In the genomic region with DNA sequence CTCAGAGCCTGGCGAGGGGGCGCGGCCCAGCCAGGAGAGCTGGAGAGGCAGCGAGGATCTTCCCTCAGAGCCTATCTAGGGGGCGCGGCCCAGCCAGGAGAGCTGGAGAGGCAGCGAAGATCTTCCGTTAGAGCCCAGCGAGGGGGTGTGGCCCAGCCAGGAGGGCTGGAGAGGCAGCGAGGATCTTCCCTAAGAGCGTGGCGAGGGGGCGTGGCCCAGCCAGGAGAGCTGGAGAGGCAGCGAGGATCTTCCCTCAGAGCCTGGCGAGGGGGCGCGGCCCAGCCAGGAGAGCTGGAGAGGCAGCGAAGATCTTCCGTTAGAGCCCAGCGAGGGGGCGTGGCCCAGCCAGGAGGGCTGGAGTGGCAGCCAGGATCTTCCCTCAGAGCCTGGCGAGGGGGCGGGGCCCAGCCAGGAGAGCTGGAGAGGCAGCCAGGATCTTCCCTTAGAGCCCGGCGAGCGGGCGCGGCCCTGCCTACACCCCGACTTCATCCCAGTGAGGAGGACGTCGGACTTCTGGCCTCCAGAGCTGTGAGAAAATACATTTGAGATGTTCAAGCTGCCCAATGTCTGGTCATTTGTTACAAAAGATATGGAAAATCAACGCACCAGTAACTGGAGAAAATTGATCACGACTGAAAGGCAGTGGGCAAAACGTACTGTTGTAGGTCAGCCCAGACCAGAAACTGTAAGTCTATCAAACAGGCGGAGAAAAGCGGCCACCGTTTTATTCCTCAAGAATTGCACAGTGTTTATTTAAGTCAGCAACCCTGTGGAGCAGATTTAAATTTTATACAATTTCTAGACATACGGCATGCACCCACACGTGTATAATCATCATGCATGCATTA, we compare ENCODE assay signal across 8 cellular contexts.
DNase-seq lines count a peak whose midpoint lies in the region; ATAC-seq and TF ChIP-seq lines count a peak whose summit lies in the region.

No MANE protein-coding gene starts in this region.

- intact Hi-C loops in Caco-2 (cut with micrococcal nuclease; ENCODE audit: unreplicated experiment) (loop anchor here (2.0 kb wide), 1 partner anchor 64 kb away; a partner anchor contains a TSS), natural killer cell (cut with micrococcal nuclease) (no loop called here)
- intact Hi-C loops in activated T-helper 2 cell treated with anti-CD3 and anti-CD28 coated beads, Interferon-gamma antibody, Interleukin-2, Interleukin-4, amounts not matched to agents 10 μg/mL and 5 μg/mL and 100 μg/mL, durations not matched to agents 14 hours and 24 hours and 36 hours (cut with micrococcal nuclease), result no loop called here

- H3K27ac Mint-ChIP-seq in Caco-2 (ENCODE audit: unreplicated experiment) (no peak overlapping the region), natural killer cell (no peak overlapping the region)
- no peak overlapping the region for H3K27ac Mint-ChIP-seq in activated T-helper 2 cell treated with anti-CD3 and anti-CD28 coated beads, Interferon-gamma antibody, Interleukin-2, Interleukin-4, amounts not matched to agents 10 μg/mL and 5 μg/mL and 100 μg/mL, durations not matched to agents 14 hours and 24 hours and 36 hours

- H3K36me3 Mint-ChIP-seq in Caco-2 (ENCODE audit: insufficient read depth, unreplicated experiment) (peaks cover 6% of the 10 kb centered on the region), natural killer cell (no peaks in the 10 kb centered on the region)
- no peaks in the 10 kb centered on the region for H3K36me3 Mint-ChIP-seq in activated T-helper 2 cell treated with anti-CD3 and anti-CD28 coated beads, Interferon-gamma antibody, Interleukin-2, Interleukin-4, amounts not matched to agents 10 μg/mL and 5 μg/mL and 100 μg/mL, durations not matched to agents 14 hours and 24 hours and 36 hours (ENCODE audit: low read depth)

- H3K4me3 Mint-ChIP-seq in Caco-2 (ENCODE audit: unreplicated experiment), result peak overlapping the region; percentile 86
- peak overlapping the region; percentile 68 for H3K4me3 Mint-ChIP-seq in activated T-helper 2 cell treated with anti-CD3 and anti-CD28 coated beads, Interferon-gamma antibody, Interleukin-2, Interleukin-4, amounts not matched to agents 10 μg/mL and 5 μg/mL and 100 μg/mL, durations not matched to agents 14 hours and 24 hours and 36 hours (ENCODE audit: low read depth)
- H3K4me3 Mint-ChIP-seq in natural killer cell, result peak overlapping the region; percentile 75

- TF ChIP-seq CTCF in Caco-2 (IDR thresholded peaks at IDR 0.05; ENCODE audit: insufficient read depth in 1 of 2, low read depth in 1 of 2, low read length in 1 of 2, severe bottlenecking in 1 of 2, unreplicated experiment in 1 of 2) (no peak), fibroblast of the aortic adventitia (IDR thresholded peaks at IDR 0.05; ENCODE audit: insufficient read depth, low read length) (no peak), natural killer cell (IDR thresholded peaks at IDR 0.05) (no peak)

- peak overlapping the region in 2 of 5 donors; percentile 52 to 54 for H3K9ac ChIP-seq in subcutaneous abdominal adipose tissue (ENCODE audit: low read length in 5 of 5)

- POLR2A ChIA-PET in Caco-2 (lab: Charles Lee), result no interaction called here

- H3K36me3 ChIP-seq in Caco-2 (ENCODE audit: control insufficient read depth, insufficient read depth, low read length) (no peaks in the 10 kb centered on the region), subcutaneous abdominal adipose tissue (ENCODE audit: control insufficient read depth in 5 of 5, insufficient read depth in 5 of 5, low read length in 5 of 5) (no peaks in the 10 kb centered on the region)

- CTCF ChIA-PET in Caco-2 (lab: Charles Lee), result interaction anchor here (0.7 to 1.1 kb wide), 2 partner anchors 36 to 64 kb away, joined by 3 read pairs; a partner anchor contains a TSS

- H3K4me1 ChIP-seq in Caco-2, result 0 out of 2 replicates have a peak, but pooled peaks cover 6% of the 10 kb centered on the region
- peaks cover 0 to 16% (median 15%) of the 10 kb centered on the region in 5 donors for H3K4me1 ChIP-seq in subcutaneous abdominal adipose tissue (ENCODE audit: control insufficient read depth in 5 of 5, insufficient read depth in 5 of 5, low read length in 5 of 5)

- peak; percentile 59 for ATAC-seq in HG03095 (IDR thresholded peaks at IDR 0.05; ENCODE audit: unreplicated experiment)
- no peak for ATAC-seq in natural killer cell
- no peak for ATAC-seq in HG03039 (IDR thresholded peaks at IDR 0.05; ENCODE audit: unreplicated experiment)

- H3K4me1 Mint-ChIP-seq in Caco-2 (ENCODE audit: low read depth, unreplicated experiment) (peaks cover 6% of the 10 kb centered on the region), natural killer cell (peaks cover 12 to 16% of the 10 kb centered on the region in 2 donors)
- peaks cover 5% of the 10 kb centered on the region for H3K4me1 Mint-ChIP-seq in activated T-helper 2 cell treated with anti-CD3 and anti-CD28 coated beads, Interferon-gamma antibody, Interleukin-2, Interleukin-4, amounts not matched to agents 10 μg/mL and 5 μg/mL and 100 μg/mL, durations not matched to agents 14 hours and 24 hours and 36 hours (ENCODE audit: low read depth)

- peaks cover 17% of the 10 kb centered on the region for H3K27me3 Mint-ChIP-seq in Caco-2 (ENCODE audit: insufficient read depth, unreplicated experiment)
- H3K27me3 Mint-ChIP-seq in activated T-helper 2 cell treated with anti-CD3 and anti-CD28 coated beads, Interferon-gamma antibody, Interleukin-2, Interleukin-4, amounts not matched to agents 10 μg/mL and 5 μg/mL and 100 μg/mL, durations not matched to agents 14 hours and 24 hours and 36 hours (ENCODE audit: low read depth), result peaks cover 45% of the 10 kb centered on the region
- peaks cover 31 to 36% of the 10 kb centered on the region in 2 donors for H3K27me3 Mint-ChIP-seq in natural killer cell (ENCODE audit: low read depth in 2 of 2)

- no peaks in the 10 kb centered on the region for H3K27me3 ChIP-seq in Caco-2 (replicated peaks; ENCODE audit: control insufficient read depth, insufficient read depth, low read length)
- peaks cover 0 to 2% (median 0%) of the 10 kb centered on the region in 5 donors for H3K27me3 ChIP-seq in subcutaneous abdominal adipose tissue (ENCODE audit: control insufficient read depth in 5 of 5, insufficient read depth in 4 of 5, low read length in 5 of 5)

- H3K9me3 ChIP-seq in Caco-2 (no peaks in the 10 kb centered on the region), subcutaneous abdominal adipose tissue (ENCODE audit: control insufficient read depth in 5 of 5, low read length in 5 of 5) (no peaks in the 10 kb centered on the region)

- H3K27ac ChIP-seq in subcutaneous abdominal adipose tissue (ENCODE audit: low read depth, low read length), result no peak overlapping the region

- DNase-seq in Caco-2, result peak; percentile 89 to 94
- DNase-seq in NCI-H510A treated with DMSO at 0.1 percent for 48 hours (lab: John Stamatoyannopoulos, UW), result peak; percentile 93
- DNase-seq in activated T-helper 2 cell treated with anti-CD3 and anti-CD28 coated beads, Interferon-gamma antibody, Interleukin-2, Interleukin-4, amounts not matched to agents 10 μg/mL and 5 μg/mL and 100 μg/mL, durations not matched to agents 14 hours and 24 hours and 36 hours (ENCODE audit: low spot score), result no peak
- peak; percentile 63 for DNase-seq in fibroblast of the aortic adventitia (ENCODE audit: low read depth)
- no peak for DNase-seq in natural killer cell

- BruUV-seq in Caco-2 (replicated peaks; lab: Mats Ljungman, UMichigan), result no TSS peak

- H3K4me3 ChIP-seq in Caco-2 (ENCODE audit: low read depth, low read length), result peak overlapping the region; percentile 31
- peak overlapping the region; percentile 66 for H3K4me3 ChIP-seq in fibroblast of the aortic adventitia (ENCODE audit: low read depth, low read length)
- H3K4me3 ChIP-seq in subcutaneous abdominal adipose tissue (ENCODE audit: low read depth in 1 of 5, low read length in 5 of 5), result peak overlapping the region; percentile 35 to 72 (median 51)

- H3K9me3 Mint-ChIP-seq in Caco-2 (ENCODE audit: unreplicated experiment), result peaks cover 5% of the 10 kb centered on the region
- H3K9me3 Mint-ChIP-seq in activated T-helper 2 cell treated with anti-CD3 and anti-CD28 coated beads, Interferon-gamma antibody, Interleukin-2, Interleukin-4, amounts not matched to agents 10 μg/mL and 5 μg/mL and 100 μg/mL, durations not matched to agents 14 hours and 24 hours and 36 hours, result no peaks in the 10 kb centered on the region
- H3K9me3 Mint-ChIP-seq in natural killer cell, result peaks cover 0 to 1% of the 10 kb centered on the region in 2 donors

Comparison
In these comparisons a context has a peak if more than half of its experiments do, and no peak if none do; other contexts are left out.
1. DNase-seq: peak in Caco-2 (2 of 2), NCI-H510A treated with DMSO at 0.1 percent for 48 hours (single experiment) and fibroblast of the aortic adventitia (single experiment); none in activated T-helper 2 cell treated with anti-CD3 and anti-CD28 coated beads, Interferon-gamma antibody, Interleukin-2, Interleukin-4, amounts not matched to agents 10 μg/mL and 5 μg/mL and 100 μg/mL, durations not matched to agents 14 hours and 24 hours and 36 hours (single experiment) and natural killer cell (single experiment).
2. Peak in every context shown above with its lines, with median percentiles within 50 percentile points of each other: H3K4me3 ChIP-seq and H3K4me3 Mint-ChIP-seq.